Comparison of ENCODE assay signal across 31 cellular contexts in genomic region chr6:51120016-51120415, GRCh38.
"Had no signal": no experiment of that assay in that cellular context is flagged by ENCODE, and none has a peak within 500 bp of the region (broad histone marks: within the 10 kb centered on the region; RNA-seq: fewer than 3 reads in every experiment).

No MANE protein-coding gene starts in this region.

- H3K9me3 Mint-ChIP-seq: activated B cell treated with CpG ODN at 0.5 μM for 24 hours; activated naive CD4-positive, alpha-beta T cell treated with anti-CD3 and anti-CD28 coated beads, Interleukin-2, amount 50 U/mL, for 24 hours; activated naive CD8-positive, alpha-beta T cell treated with anti-CD3 and anti-CD28 coated beads, Interleukin-2, amount 50 U/mL, for 24 hours; T-helper 2 cell treated with Interferon-gamma antibody and Interleukin-4, amounts not matched to agents 5 μg/mL and 100 μg/mL, for 36 hours had no signal

- H3K27ac ChIP-seq: adrenal gland, body of pancreas, epithelial cell of prostate, esophagus squamous epithelium, WERI-Rb-1 had no signal

- H3K36me3 ChIP-seq: adrenal gland, esophagus squamous epithelium, WERI-Rb-1 had no signal

- ATAC-seq: activated CD4-positive, CD25-positive, alpha-beta regulatory T cell treated with anti-CD3 and anti-CD28 coated beads, Interleukin-2, amount 50 U/mL, for 24 hours; activated CD8-positive, alpha-beta T cell treated with anti-CD3 and anti-CD28 coated beads for 36 hours; activated naive CD8-positive, alpha-beta T cell treated with anti-CD3 and anti-CD28 coated beads, Interleukin-2, amount 50 U/mL, for 24 hours; activated T-cell treated with anti-CD3 and anti-CD28 coated beads, Interleukin-2, amount 50 U/mL, for 4 hours; body of pancreas; effector memory CD8-positive, alpha-beta T cell; T-helper 17 cell had no signal

- DNase-seq: activated B cell treated with CpG ODN at 0.5 μM for 24 hours; activated CD4-positive, alpha-beta T cell treated with anti-CD3 and anti-CD28 coated beads for 48 hours; activated CD4-positive, alpha-beta T cell treated with anti-CD3 and anti-CD28 coated beads, Interleukin-2, amount 50 U/mL, for 1 hour; activated CD4-positive, alpha-beta T cell treated with anti-CD3 and anti-CD28 coated beads, Interleukin-2, amount 50 U/mL, for 48 hours; activated CD8-positive, alpha-beta memory T cell treated with anti-CD3 and anti-CD28 coated beads for 24 hours; activated CD8-positive, alpha-beta T cell treated with anti-CD3 and anti-CD28 coated beads for 36 hours; activated effector memory CD4-positive, alpha-beta T cell treated with anti-CD3 and anti-CD28 coated beads, Interleukin-2, amount 50 U/mL, for 16 hours; activated naive CD4-positive, alpha-beta T cell treated with anti-CD3 and anti-CD28 coated beads for 36 hours; activated naive CD8-positive, alpha-beta T cell treated with anti-CD3 and anti-CD28 coated beads for 36 hours; activated naive CD8-positive, alpha-beta T cell treated with anti-CD3 and anti-CD28 coated beads, Interleukin-2, amount 50 U/mL, for 24 hours; activated T-cell treated with anti-CD3 and anti-CD28 coated beads, Interleukin-2, amount 50 U/mL, for 4 hours; adrenal gland; amygdala; aorta; body of pancreas; caudate nucleus; cortex of kidney; dermis blood vessel endothelial cell; effector CD4-positive, alpha-beta T cell; effector memory CD8-positive, alpha-beta T cell; esophagus squamous epithelium; head of caudate nucleus; T-helper 17 cell; T1000; WERI-Rb-1 had no signal

- H3K27me3 Mint-ChIP-seq: activated B cell treated with CpG ODN at 0.5 μM for 24 hours; activated CD8-positive, alpha-beta T cell treated with anti-CD3 and anti-CD28 coated beads for 36 hours; activated naive CD4-positive, alpha-beta T cell treated with anti-CD3 and anti-CD28 coated beads, Interleukin-2, amount 50 U/mL, for 24 hours; activated naive CD8-positive, alpha-beta T cell treated with anti-CD3 and anti-CD28 coated beads for 36 hours; activated naive CD8-positive, alpha-beta T cell treated with anti-CD3 and anti-CD28 coated beads, Interleukin-2, amount 50 U/mL, for 24 hours; effector memory CD8-positive, alpha-beta T cell; T-helper 17 cell had no signal

- H3K36me3 Mint-ChIP-seq: activated naive CD4-positive, alpha-beta T cell treated with anti-CD3 and anti-CD28 coated beads, Interleukin-2, amount 50 U/mL, for 24 hours; activated naive CD8-positive, alpha-beta T cell treated with anti-CD3 and anti-CD28 coated beads for 36 hours had no signal

- H3K27me3 ChIP-seq: adrenal gland, body of pancreas, esophagus squamous epithelium had no signal

- H3K4me1 Mint-ChIP-seq: activated B cell treated with CpG ODN at 0.5 μM for 24 hours; activated naive CD4-positive, alpha-beta T cell treated with anti-CD3 and anti-CD28 coated beads, Interleukin-2, amount 50 U/mL, for 24 hours; activated naive CD8-positive, alpha-beta T cell treated with anti-CD3 and anti-CD28 coated beads for 36 hours; activated naive CD8-positive, alpha-beta T cell treated with anti-CD3 and anti-CD28 coated beads, Interleukin-2, amount 50 U/mL, for 24 hours; T-helper 17 cell had no signal

- H3K4me3 ChIP-seq: adrenal gland, body of pancreas, esophagus squamous epithelium had no signal

- H3K4me1 ChIP-seq: adrenal gland, body of pancreas had no signal

- H3K27ac Mint-ChIP-seq: activated B cell treated with CpG ODN at 0.5 μM for 24 hours; activated CD8-positive, alpha-beta T cell treated with anti-CD3 and anti-CD28 coated beads for 36 hours; activated naive CD4-positive, alpha-beta T cell treated with anti-CD3 and anti-CD28 coated beads for 36 hours; activated naive CD4-positive, alpha-beta T cell treated with anti-CD3 and anti-CD28 coated beads, Interleukin-2, amount 50 U/mL, for 24 hours; activated naive CD8-positive, alpha-beta T cell treated with anti-CD3 and anti-CD28 coated beads for 36 hours; activated naive CD8-positive, alpha-beta T cell treated with anti-CD3 and anti-CD28 coated beads, Interleukin-2, amount 50 U/mL, for 24 hours; activated T-helper 1 cell treated with anti-CD3 and anti-CD28 coated beads, Interleukin-12 subunit alpha, Interleukin-12 subunit beta, Interleukin-2, Interleukin-4 antibody, amounts not matched to agents 30 ng/mL and 10 ng/mL and 1 ng/mL, durations not matched to agents 14 hours and 24 hours and 36 hours; activated T-helper 2 cell treated with anti-CD3 and anti-CD28 coated beads, Interferon-gamma antibody, Interleukin-2, Interleukin-4, amounts not matched to agents 10 μg/mL and 5 μg/mL and 100 μg/mL, durations not matched to agents 14 hours and 24 hours and 36 hours; effector memory CD8-positive, alpha-beta T cell; T-helper 17 cell; T-helper 2 cell treated with Interferon-gamma antibody and Interleukin-4, amounts not matched to agents 5 μg/mL and 100 μg/mL, for 36 hours had no signal

- H3K4me3 Mint-ChIP-seq: activated B cell treated with CpG ODN at 0.5 μM for 24 hours; activated CD8-positive, alpha-beta T cell treated with anti-CD3 and anti-CD28 coated beads for 36 hours; activated naive CD4-positive, alpha-beta T cell treated with anti-CD3 and anti-CD28 coated beads for 36 hours; activated naive CD4-positive, alpha-beta T cell treated with anti-CD3 and anti-CD28 coated beads, Interleukin-2, amount 50 U/mL, for 24 hours; activated naive CD8-positive, alpha-beta T cell treated with anti-CD3 and anti-CD28 coated beads for 36 hours; activated naive CD8-positive, alpha-beta T cell treated with anti-CD3 and anti-CD28 coated beads, Interleukin-2, amount 50 U/mL, for 24 hours; activated T-cell treated with anti-CD3 and anti-CD28 coated beads, Interleukin-2, amount 50 U/mL, for 4 hours; activated T-helper 1 cell treated with anti-CD3 and anti-CD28 coated beads, Interleukin-12 subunit alpha, Interleukin-12 subunit beta, Interleukin-2, Interleukin-4 antibody, amounts not matched to agents 30 ng/mL and 10 ng/mL and 1 ng/mL, durations not matched to agents 14 hours and 24 hours and 36 hours; effector memory CD8-positive, alpha-beta T cell; T-helper 17 cell; T-helper 2 cell treated with Interferon-gamma antibody and Interleukin-4, amounts not matched to agents 5 μg/mL and 100 μg/mL, for 36 hours had no signal

- H3K9me3 ChIP-seq: adrenal gland, body of pancreas, esophagus squamous epithelium had no signal
